Comparison of ENCODE assay signal across 9 cellular contexts in genomic region chr2:234243871-234244565, GRCh38.
A peak's percentile ranks its signal among the peaks of the same experiment; 100 is the strongest.
DNase-seq lines count a peak whose midpoint lies in the region; ATAC-seq and TF ChIP-seq lines count a peak whose summit lies in the region.
"Had no signal": no experiment of that assay in that cellular context is flagged by ENCODE, and none has a peak within 500 bp of the region (broad histone marks: within the 10 kb centered on the region; RNA-seq: fewer than 3 reads in every experiment).

No MANE protein-coding gene starts in this region.

- CTCF ChIA-PET in CD8-positive, alpha-beta memory T cell (lab: Charles Lee): interaction anchor here (1.0 kb wide), 2 partner anchors 45 to 109 kb away, joined by 3 read pairs; no protein-coding TSS in a partner anchor

- no peaks in the 10 kb centered on the region for H3K27me3 Mint-ChIP-seq in CD8-positive, alpha-beta memory T cell
- peaks cover 4% of the 10 kb centered on the region for H3K27me3 Mint-ChIP-seq in activated T-helper 1 cell treated with anti-CD3 and anti-CD28 coated beads, Interleukin-12 subunit alpha, Interleukin-12 subunit beta, Interleukin-2, Interleukin-4 antibody, amounts not matched to agents 30 ng/mL and 10 ng/mL and 1 ng/mL, durations not matched to agents 14 hours and 24 hours and 36 hours (ENCODE audit: insufficient read depth)

- H3K4me1 Mint-ChIP-seq in CD8-positive, alpha-beta memory T cell: peaks cover 17 to 22% (median 20%) of the 10 kb centered on the region in 3 donors
- H3K4me1 Mint-ChIP-seq in activated T-helper 1 cell treated with anti-CD3 and anti-CD28 coated beads, Interleukin-12 subunit alpha, Interleukin-12 subunit beta, Interleukin-2, Interleukin-4 antibody, amounts not matched to agents 30 ng/mL and 10 ng/mL and 1 ng/mL, durations not matched to agents 14 hours and 24 hours and 36 hours (ENCODE audit: low read depth): peaks cover 27% of the 10 kb centered on the region

- no peaks in the 10 kb centered on the region for H3K9me3 ChIP-seq in CD8-positive, alpha-beta memory T cell (ENCODE audit: low read length)
- peaks cover 8% of the 10 kb centered on the region for H3K9me3 ChIP-seq in KOPT-K1 (ENCODE audit: insufficient read depth, low read length, poor library complexity, severe bottlenecking)

- H3K4me3 ChIP-seq in CD8-positive, alpha-beta memory T cell (ENCODE audit: low read length): no peak overlapping the region

- H3K4me1 ChIP-seq in CD8-positive, alpha-beta memory T cell (ENCODE audit: insufficient read depth, low read length): peaks cover 8% of the 10 kb centered on the region

- in situ Hi-C loops in GM13976 (cut with MboI; ENCODE audit: low sequenced_read_pairs, unreplicated experiment): no loop called here

- peak overlapping the region in 6 of 7 donors; percentile 77 to 89 (median 80) for H3K4me3 Mint-ChIP-seq in CD8-positive, alpha-beta memory T cell
- peak overlapping the region; percentile 53 for H3K4me3 Mint-ChIP-seq in activated T-helper 1 cell treated with anti-CD3 and anti-CD28 coated beads, Interleukin-12 subunit alpha, Interleukin-12 subunit beta, Interleukin-2, Interleukin-4 antibody, amounts not matched to agents 30 ng/mL and 10 ng/mL and 1 ng/mL, durations not matched to agents 14 hours and 24 hours and 36 hours

- peaks cover 0 to 6% (median 4%) of the 10 kb centered on the region in 5 donors for H3K9me3 Mint-ChIP-seq in CD8-positive, alpha-beta memory T cell
- H3K9me3 Mint-ChIP-seq in activated T-helper 1 cell treated with anti-CD3 and anti-CD28 coated beads, Interleukin-12 subunit alpha, Interleukin-12 subunit beta, Interleukin-2, Interleukin-4 antibody, amounts not matched to agents 30 ng/mL and 10 ng/mL and 1 ng/mL, durations not matched to agents 14 hours and 24 hours and 36 hours: peaks cover 11% of the 10 kb centered on the region

- no peaks in the 10 kb centered on the region for H3K27me3 ChIP-seq in CD8-positive, alpha-beta memory T cell (ENCODE audit: insufficient read depth, low read length, poor library complexity, severe bottlenecking)

- POLR2A ChIA-PET in CD8-positive, alpha-beta memory T cell (lab: Charles Lee): no interaction called here

- no peak for ATAC-seq in HG03571 (IDR thresholded peaks at IDR 0.05; ENCODE audit: unreplicated experiment)
- ATAC-seq in HG03039 (IDR thresholded peaks at IDR 0.05; ENCODE audit: unreplicated experiment): no peak
- ATAC-seq in GM18867 (IDR thresholded peaks at IDR 0.05; ENCODE audit: unreplicated experiment): no peak

- no peaks in the 10 kb centered on the region for H3K36me3 ChIP-seq in CD8-positive, alpha-beta memory T cell (ENCODE audit: insufficient read depth, low read length)
- H3K36me3 ChIP-seq in KOPT-K1 (ENCODE audit: insufficient read depth, low read length): no peaks in the 10 kb centered on the region

- H3K36me3 Mint-ChIP-seq in CD8-positive, alpha-beta memory T cell: peaks cover 0 to 3% (median 0%) of the 10 kb centered on the region in 3 donors
- H3K36me3 Mint-ChIP-seq in activated T-helper 1 cell treated with anti-CD3 and anti-CD28 coated beads, Interleukin-12 subunit alpha, Interleukin-12 subunit beta, Interleukin-2, Interleukin-4 antibody, amounts not matched to agents 30 ng/mL and 10 ng/mL and 1 ng/mL, durations not matched to agents 14 hours and 24 hours and 36 hours (ENCODE audit: low read depth): peaks cover 1% of the 10 kb centered on the region

- peak in 1 of 5 donors; percentile 4 for DNase-seq in CD8-positive, alpha-beta memory T cell
- DNase-seq in activated T-helper 1 cell treated with anti-CD3 and anti-CD28 coated beads, Interleukin-12 subunit alpha, Interleukin-12 subunit beta, Interleukin-2, Interleukin-4 antibody, amounts not matched to agents 30 ng/mL and 10 ng/mL and 1 ng/mL, durations not matched to agents 14 hours and 24 hours and 36 hours (ENCODE audit: low spot score): no peak
- DNase-seq in kidney tubule cell (ENCODE audit: low spot score) (peak; percentile 73), GM13976 (ENCODE audit: low spot score) (no peak)
- DNase-seq: NCI-H2171 had no signal

- no peak overlapping the region for H3K27ac ChIP-seq in CD8-positive, alpha-beta memory T cell (ENCODE audit: low read depth, low read length)
- H3K27ac ChIP-seq in KOPT-K1 (ENCODE audit: low read depth, low read length, poor library complexity, severe bottlenecking): peak overlapping the region; percentile 59

- intact Hi-C loops in activated T-helper 1 cell treated with anti-CD3 and anti-CD28 coated beads, Interleukin-12 subunit alpha, Interleukin-12 subunit beta, Interleukin-2, Interleukin-4 antibody, amounts not matched to agents 30 ng/mL and 10 ng/mL and 1 ng/mL, durations not matched to agents 14 hours and 24 hours and 36 hours (cut with micrococcal nuclease): loop anchor here (2.0 kb wide), 1 partner anchor 15 kb away; no protein-coding TSS in a partner anchor

- TF ChIP-seq CTCF in GM13976 (IDR thresholded peaks at IDR 0.05; ENCODE audit: borderline replicate concordance, control extremely low read depth, extremely low read depth, insufficient read depth, missing control alignments): no peak

- peak overlapping the region in 7 of 8 donors; percentile 83 to 97 (median 92) for H3K27ac Mint-ChIP-seq in CD8-positive, alpha-beta memory T cell
- peak overlapping the region; percentile 29 for H3K27ac Mint-ChIP-seq in activated T-helper 1 cell treated with anti-CD3 and anti-CD28 coated beads, Interleukin-12 subunit alpha, Interleukin-12 subunit beta, Interleukin-2, Interleukin-4 antibody, amounts not matched to agents 30 ng/mL and 10 ng/mL and 1 ng/mL, durations not matched to agents 14 hours and 24 hours and 36 hours
